Comparison of ENCODE assay signal across 9 cellular contexts in genomic region chr10:116627386-116627933, GRCh38. TPM values are rescaled to one million over a fixed set of nuclear protein-coding genes. Genes with fewer than 3 reads are reported as not detected.
DNase-seq lines count a peak whose midpoint lies in the region; ATAC-seq, FAIRE-seq and TF ChIP-seq lines count a peak whose summit lies in the region.
"Had no signal": no experiment of that assay in that cellular context is flagged by ENCODE, and none has a peak within 500 bp of the region (broad histone marks: within the 10 kb centered on the region; RNA-seq: fewer than 3 reads in every experiment).

No MANE protein-coding gene starts in this region.

- H3K4me3 ChIP-seq in dorsolateral prefrontal cortex (peak overlapping the region in 52 of 59 donors; percentile 16 to 62 (median 38)), lower lobe of right lung (peak overlapping the region; percentile 14), aorta (ENCODE audit: low read length in 2 of 2) (no peak overlapping the region), ascending aorta (peak overlapping the region in 1 of 2 donors; percentile 13)

- no peaks in the 10 kb centered on the region for H3K9me3 ChIP-seq in lower lobe of right lung
- H3K9me3 ChIP-seq in aorta (ENCODE audit: control insufficient read depth, low read length): no peaks in the 10 kb centered on the region
- no peaks in the 10 kb centered on the region for H3K9me3 ChIP-seq in ascending aorta

- WGBS in aorta, 2 donors: 2 to 4% methylated on average over 39 to 49 of the region's 49 CpGs

- DNase-seq in Right ventricle myocardium inferior (ENCODE audit: missing footprints): no peak
- no peak for DNase-seq in cardiac septum (ENCODE audit: low spot score)
- peak in 2 of 10 donors; percentile 14 to 55 for DNase-seq in dorsolateral prefrontal cortex
- DNase-seq in lower lobe of right lung: no peak
- DNase-seq in aorta: no peak
- DNase-seq in GM12892 (ENCODE audit: insufficient read length): no peak
- no peak for DNase-seq in activated CD4-positive, alpha-beta T cell treated with anti-CD3 and anti-CD28 coated beads, Interleukin-2, amount 50 U/mL, for 48 hours
- DNase-seq in ascending aorta (ENCODE audit: low spot score in 2 of 2): no peak
- DNase-seq: NCI-H187 had no signal

- no peak for FAIRE-seq in GM12892 (lab: Jason Lieb, UNC)

- H3K27me3 ChIP-seq in dorsolateral prefrontal cortex (peaks cover 0 to 50% (median 19%) of the 10 kb centered on the region in 45 donors), lower lobe of right lung (ENCODE audit: low read depth) (peaks cover 22% of the 10 kb centered on the region), aorta (ENCODE audit: control insufficient read depth in 1 of 2, insufficient read depth in 2 of 2, low read length in 1 of 2) (no peaks in the 10 kb centered on the region), ascending aorta (no peaks in the 10 kb centered on the region)

- TF ChIP-seq CTCF in dorsolateral prefrontal cortex (IDR thresholded peaks at IDR 0.05 in 54 of 56, conservative IDR thresholded peaks at IDR 0.05 in 2 of 56; ENCODE audit: low read depth in 1 of 56, partially characterized antibody in 56 of 56) (peak in 45 of 56 donors; percentile 9 to 64 (median 40)), lower lobe of right lung (IDR thresholded peaks at IDR 0.05) (peak; percentile 43), ascending aorta (IDR thresholded peaks at IDR 0.05) (peak in 1 of 3 experiments; percentile 6)

- intact Hi-C loops in Right ventricle myocardium inferior (cut with DNase I) (loop anchor here (2.0 kb wide), 1 partner anchor 161 kb away; no protein-coding TSS in a partner anchor), cardiac septum (cut with DNase I) (no loop called here), dorsolateral prefrontal cortex (cut with DNase I) (loop anchor here in 1 of 2 donors (5.0 kb wide), 1 partner anchor 165 kb away; no protein-coding TSS in a partner anchor), lower lobe of right lung (cut with DNase I) (no loop called here), aorta (cut with DNase I) (no loop called here), ascending aorta (cut with DNase I) (no loop called here)

- ATAC-seq in Right ventricle myocardium inferior (peak; percentile 68), lower lobe of right lung (peak; percentile 64 to 79), aorta (ENCODE audit: low FRiP score) (peak; percentile 45)

- H3K4me1 ChIP-seq in lower lobe of right lung (no peaks in the 10 kb centered on the region), aorta (ENCODE audit: control insufficient read depth in 1 of 2, insufficient read depth in 2 of 2, low read length in 2 of 2) (no peaks in the 10 kb centered on the region), ascending aorta (no peaks in the 10 kb centered on the region)

- TF ChIP-seq POLR2A in GM12892 (IDR thresholded peaks at IDR 0.05; ENCODE audit: low read depth, low read length): no peak

- H3K27ac ChIP-seq in dorsolateral prefrontal cortex (no peak overlapping the region), lower lobe of right lung (no peak overlapping the region), aorta (ENCODE audit: low read depth in 1 of 2, low read length in 2 of 2) (no peak overlapping the region), ascending aorta (no peak overlapping the region)

- H3K36me3 ChIP-seq in lower lobe of right lung: no peaks in the 10 kb centered on the region
- no peaks in the 10 kb centered on the region for H3K36me3 ChIP-seq in aorta (ENCODE audit: control insufficient read depth in 1 of 2, insufficient read depth in 2 of 2, low read length in 1 of 2)
- no peaks in the 10 kb centered on the region for H3K36me3 ChIP-seq in ascending aorta

RNA-seq across cellular contexts. Expression of gene PNLIPRP2, which starts 6.7 kb away (rescaled TPM):
- not detected for total RNA-seq in Right ventricle myocardium inferior
- not detected for total RNA-seq in cardiac septum
- total RNA-seq in dorsolateral prefrontal cortex: not detected
- total RNA-seq in lower lobe of right lung: not detected
- 1 to 10 TPM in 1 of 2 donors, not detected in 1; 1.2 TPM for total RNA-seq in aorta
- 1 to 10 TPM in 1 of 2 donors, under 1 TPM in 1; 0.77 to 4.3 TPM for polyA plus RNA-seq in aorta
- not detected for polyA plus RNA-seq in GM12892 (2012; ENCODE audit: missing spikeins)
- total RNA-seq in ascending aorta: not detected

RNA-seq across cellular contexts. Expression of gene PNLIPRP1, which starts 36.7 kb away (rescaled TPM):
- total RNA-seq in Right ventricle myocardium inferior: not detected
- not detected for total RNA-seq in cardiac septum
- total RNA-seq in dorsolateral prefrontal cortex: not detected
- total RNA-seq in lower lobe of right lung: not detected
- total RNA-seq in aorta: 1 to 10 TPM in 1 of 2 donors, under 1 TPM in 1; 0.94 to 1.4 TPM
- polyA plus RNA-seq in aorta: 1 to 10 TPM in 1 of 2 donors, under 1 TPM in 1; 0.95 to 1.5 TPM
- polyA plus RNA-seq in GM12892 (2012; ENCODE audit: missing spikeins): not detected
- not detected for total RNA-seq in ascending aorta

Comparison
In these comparisons a context has a peak if more than half of its experiments do, and no peak if none do; other contexts are left out.
1. H3K4me3 ChIP-seq: peak in dorsolateral prefrontal cortex (52 of 59) and lower lobe of right lung (single experiment); none in aorta (0 of 2).
2. Peak in every context shown above with its lines, with median percentiles within 50 percentile points of each other: ATAC-seq.